18 cellular contexts compared by ENCODE assay signal in the genomic region with DNA sequence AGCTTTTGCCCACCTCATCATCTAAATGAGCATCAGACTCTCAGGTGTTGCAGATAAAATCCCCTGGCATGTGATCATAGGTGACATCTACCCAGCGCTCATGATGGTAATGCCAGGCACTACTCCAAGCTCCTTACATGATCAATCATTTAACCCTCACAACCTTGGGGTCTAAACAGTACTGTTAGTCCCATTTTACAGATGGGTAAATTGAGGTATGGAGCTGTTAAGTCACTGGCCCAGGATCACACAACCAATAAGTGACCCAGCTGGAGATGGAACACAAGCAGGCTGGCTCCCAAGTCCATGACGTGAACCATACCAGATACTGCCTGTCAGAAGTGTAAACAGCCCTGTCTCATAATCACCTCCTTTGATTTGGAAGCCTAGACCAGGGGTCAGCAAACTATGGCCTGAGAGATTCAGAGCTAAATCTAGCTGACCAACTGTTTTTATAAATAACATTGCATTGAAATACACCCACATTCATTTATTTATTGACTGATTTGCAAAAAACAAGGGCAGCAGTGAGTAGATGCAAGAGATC.
DNase-seq lines count a peak whose midpoint lies in the region; ATAC-seq, FAIRE-seq and TF ChIP-seq lines count a peak whose summit lies in the region.
"Had no signal": no experiment of that assay in that cellular context is flagged by ENCODE, and none has a peak within 500 bp of the region (broad histone marks: within the 10 kb centered on the region; RNA-seq: fewer than 3 reads in every experiment).

No MANE protein-coding gene starts in this region.

- no peak for TF ChIP-seq CTCF in IMR-90 (conservative IDR thresholded peaks at IDR 0.05; ENCODE audit: low read depth, low read length)
- TF ChIP-seq CTCF in astrocyte (IDR thresholded peaks at IDR 0.05; ENCODE audit: insufficient read depth, low read depth, low read length): no peak
- TF ChIP-seq CTCF in keratinocyte (optimal IDR thresholded peaks at IDR 0.05 in 1 of 3, IDR thresholded peaks at IDR 0.05 in 1 of 3, conservative IDR thresholded peaks at IDR 0.05 in 1 of 3; ENCODE audit: extremely low read depth in 1 of 3, insufficient read depth in 2 of 3, low read length in 3 of 3): no peak
- no peak for TF ChIP-seq CTCF in upper lobe of left lung (IDR thresholded peaks at IDR 0.05)

- TF ChIP-seq POLR2A in IMR-90 (IDR thresholded peaks at IDR 0.05; ENCODE audit: low read depth, low read length) (no peak), upper lobe of left lung (IDR thresholded peaks at IDR 0.05) (no peak)

- H4K91ac ChIP-seq in IMR-90 (ENCODE audit: insufficient read depth, low read depth, low read length): no peak overlapping the region; the same call in 1 of the 2 replicates

- H2BK15ac ChIP-seq in IMR-90 (ENCODE audit: low read depth, low read length): peak overlapping the region; percentile 42; the same call in 2 of the 3 replicates

- no peaks in the 10 kb centered on the region for H3K79me2 ChIP-seq in astrocyte (ENCODE audit: insufficient read depth, low read length)
- no peaks in the 10 kb centered on the region for H3K79me2 ChIP-seq in keratinocyte (ENCODE audit: control insufficient read depth, insufficient read depth, low read length)

- no peaks in the 10 kb centered on the region for H4K20me1 ChIP-seq in IMR-90 (ENCODE audit: insufficient read depth, low read length)
- no peaks in the 10 kb centered on the region for H4K20me1 ChIP-seq in astrocyte (ENCODE audit: insufficient read depth, low read length)
- H4K20me1 ChIP-seq in keratinocyte (ENCODE audit: control insufficient read depth, extremely low read depth, insufficient read depth, low read length): no peaks in the 10 kb centered on the region

- no peak for TF ChIP-seq RAD21 in IMR-90 (IDR thresholded peaks at IDR 0.05; ENCODE audit: low read length)

- peak overlapping the region; percentile 59; the same call in 1 of the 2 replicates for H2BK20ac ChIP-seq in IMR-90 (ENCODE audit: low read depth, low read length)

- H3K14ac ChIP-seq in IMR-90 (replicated peaks; ENCODE audit: low read depth, low read length): no peak overlapping the region

- no peak overlapping the region for H3K23ac ChIP-seq in IMR-90 (ENCODE audit: low read depth, low read length)

- H4K8ac ChIP-seq in IMR-90 (ENCODE audit: low read depth in 2 of 2, low read length in 2 of 2): 0 out of 4 replicates have a peak overlapping the region, but pooled peaks of 1 of the 2 experiments have one; percentile 29

- FAIRE-seq in astrocyte (lab: Jason Lieb, UNC): no peak
- peak; percentile 26 for FAIRE-seq in keratinocyte (lab: Jason Lieb, UNC)
- FAIRE-seq: D721Med, H1 had no signal

- peak overlapping the region; percentile 34; the same call in 1 of the 2 replicates for H2AK5ac ChIP-seq in IMR-90 (ENCODE audit: low read depth, low read length)

- no peaks in the 10 kb centered on the region for H3K36me3 ChIP-seq in IMR-90 (ENCODE audit: control insufficient read depth, insufficient read depth, low read length)
- H3K36me3 ChIP-seq in astrocyte (ENCODE audit: insufficient read depth, low read length): no peaks in the 10 kb centered on the region
- H3K36me3 ChIP-seq in keratinocyte (ENCODE audit: control insufficient read depth in 2 of 2, extremely low read depth in 1 of 2, insufficient read depth in 2 of 2, low read length in 2 of 2): no peaks in the 10 kb centered on the region
- H3K36me3 ChIP-seq in upper lobe of left lung: no peaks in the 10 kb centered on the region
- H3K36me3 ChIP-seq: BE2C had no signal

- H4K5ac ChIP-seq in IMR-90 (ENCODE audit: low read depth, low read length): no peak overlapping the region

- intact Hi-C loops in IMR-90 (cut with micrococcal nuclease): no loop called here

- dilution Hi-C loops in IMR-90 (cut with HindIII; ENCODE audit: low sequenced_read_pairs, unreplicated experiment) (no loop called here), keratinocyte (cut with MboI; ENCODE audit: extremely low pct_ligation_motif_present, low sequenced_read_pairs) (no loop called here)

- H3K27me3 ChIP-seq in IMR-90 (ENCODE audit: control insufficient read depth, insufficient read depth, low read length) (no peaks in the 10 kb centered on the region), astrocyte (ENCODE audit: insufficient read depth, low read length) (no peaks in the 10 kb centered on the region), keratinocyte (ENCODE audit: control insufficient read depth, extremely low read depth, insufficient read depth, low read length) (no peaks in the 10 kb centered on the region), upper lobe of left lung (no peaks in the 10 kb centered on the region)
- H3K27me3 ChIP-seq: BE2C had no signal

- H3K9ac ChIP-seq in IMR-90 (ENCODE audit: low read depth, low read length) (no peak overlapping the region), astrocyte (ENCODE audit: low read length) (no peak overlapping the region), keratinocyte (ENCODE audit: control insufficient read depth, extremely low read depth, insufficient read depth, low read length) (no peak overlapping the region)

- H3K79me1 ChIP-seq in IMR-90 (ENCODE audit: low read depth in 1 of 2, low read length in 2 of 2): no peaks in the 10 kb centered on the region

- in situ Hi-C loops in IMR-90 (cut with MboI; ENCODE audit: low sequenced_read_pairs): no loop called here

- H3K4me1 ChIP-seq in IMR-90 (ENCODE audit: control insufficient read depth, insufficient read depth, low read length): peaks cover 10% of the 10 kb centered on the region
- H3K4me1 ChIP-seq in astrocyte (ENCODE audit: insufficient read depth, low read length): peaks cover 37% of the 10 kb centered on the region
- H3K4me1 ChIP-seq in keratinocyte (ENCODE audit: control insufficient read depth, extremely low read depth, insufficient read depth, low read length): peaks cover 45% of the 10 kb centered on the region
- H3K4me1 ChIP-seq in upper lobe of left lung: peaks cover 0 to 4% (median 0%) of the 10 kb centered on the region in 4 donors
- H3K4me1 ChIP-seq: BE2C had no signal

- H3K4me1 Mint-ChIP-seq in astrocyte (ENCODE audit: low read depth, unreplicated experiment): peaks cover 36% of the 10 kb centered on the region
- H3K4me1 Mint-ChIP-seq in immature natural killer cell: peaks cover 2 to 7% of the 10 kb centered on the region in 2 donors

- H2BK120ac ChIP-seq in IMR-90 (ENCODE audit: low read depth, low read length): peak overlapping the region; percentile 59

- no peak for TF ChIP-seq EP300 in upper lobe of left lung (IDR thresholded peaks at IDR 0.05)

- H3K9me3 ChIP-seq in IMR-90 (ENCODE audit: control insufficient read depth, insufficient read depth, low read length) (no peaks in the 10 kb centered on the region), astrocyte (ENCODE audit: insufficient read depth, low read depth, low read length) (no peaks in the 10 kb centered on the region), keratinocyte (ENCODE audit: control insufficient read depth, low read depth, low read length) (no peaks in the 10 kb centered on the region), upper lobe of left lung (no peaks in the 10 kb centered on the region)
- H3K9me3 ChIP-seq: BE2C had no signal

- H3K4me2 ChIP-seq in IMR-90 (ENCODE audit: low read depth, low read length) (no peak overlapping the region), astrocyte (ENCODE audit: low read length) (no peak overlapping the region), keratinocyte (ENCODE audit: control insufficient read depth, extremely low read depth, insufficient read depth, low read depth, low read length) (no peak overlapping the region)

- CTCF ChIA-PET in IMR-90 (lab: Yijun Ruan, JAX): no interaction called here

- peak overlapping the region; percentile 39 for H3K4ac ChIP-seq in IMR-90 (ENCODE audit: low read depth, low read length)

- H3K36me3 Mint-ChIP-seq in astrocyte (ENCODE audit: low read depth, unreplicated experiment) (no peaks in the 10 kb centered on the region), immature natural killer cell (no peaks in the 10 kb centered on the region)
- H3K36me3 Mint-ChIP-seq: CD4-positive, CD25-positive, alpha-beta regulatory T cell; CD8-positive, alpha-beta memory T cell had no signal

- H3K9me1 ChIP-seq in IMR-90 (ENCODE audit: insufficient read depth, low read length): peaks cover 35% of the 10 kb centered on the region
- no peaks in the 10 kb centered on the region for H3K9me1 ChIP-seq in keratinocyte (ENCODE audit: control insufficient read depth, extremely low read depth, insufficient read depth, low read length)

- no TSS peak for BruUV-seq in IMR-90 (replicated peaks; lab: Mats Ljungman, UMichigan)

- POLR2A ChIA-PET in IMR-90 (lab: Charles Lee; ENCODE audit: unreplicated experiment): no interaction called here

- H3K4me3 Mint-ChIP-seq in astrocyte (ENCODE audit: unreplicated experiment): no peak overlapping the region
- no peak overlapping the region for H3K4me3 Mint-ChIP-seq in immature natural killer cell
- H3K4me3 Mint-ChIP-seq: CD4-positive, CD25-positive, alpha-beta regulatory T cell; CD8-positive, alpha-beta memory T cell; H9 had no signal

- H2BK5ac ChIP-seq in IMR-90 (ENCODE audit: low read depth, low read length, poor library complexity, severe bottlenecking): no peak overlapping the region

- peak overlapping the region; percentile 96 for H3K27ac Mint-ChIP-seq in astrocyte (ENCODE audit: unreplicated experiment)
- no peak overlapping the region for H3K27ac Mint-ChIP-seq in immature natural killer cell
- H3K27ac Mint-ChIP-seq: CD8-positive, alpha-beta memory T cell; H9 had no signal

- H3K4me3 ChIP-seq in IMR-90 (ENCODE audit: insufficient read depth, low read depth, low read length): no peak overlapping the region
- no peak overlapping the region for H3K4me3 ChIP-seq in astrocyte (ENCODE audit: insufficient read depth, low read depth, low read length)
- H3K4me3 ChIP-seq in keratinocyte (ENCODE audit: control insufficient read depth in 2 of 3, extremely low read depth in 1 of 3, insufficient read depth in 2 of 3, low read depth in 1 of 3, low read length in 3 of 3): no peak overlapping the region
- H3K4me3 ChIP-seq in upper lobe of left lung: no peak overlapping the region

- ATAC-seq in IMR-90 (ENCODE audit: low read depth): no peak
- ATAC-seq in upper lobe of left lung (ENCODE audit: low FRiP score in 2 of 2): no peak

- DNase-seq in IMR-90 (no peak), astrocyte (ENCODE audit: low read depth) (no peak), keratinocyte (ENCODE audit: low read depth, low spot score) (no peak), immature natural killer cell (no peak), upper lobe of left lung (no peak)
- DNase-seq in activated naive CD4-positive, alpha-beta T cell (lab: John Stamatoyannopoulos, UW): no peak
- DNase-seq in activated CD4-positive, alpha-beta T cell treated with anti-CD3 and anti-CD28 coated beads for 1 hour: no peak
- DNase-seq: BE2C; C1 segment of cervical spinal cord; CD4-positive, CD25-positive, alpha-beta regulatory T cell; CD8-positive, alpha-beta memory T cell; COR-L47; DMS153; DMS79; GF-D8; H9 had no signal

- no CpG with 5 or more reads among the region's 2 CpGs for WGBS in IMR-90 (ENCODE audit: extremely low coverage in 2 of 2, insufficient read length in 1 of 2), 2 experiments
- 97 to 100% methylated on average over 2 of the region's 2 CpGs for WGBS in upper lobe of left lung, 2 donors

- H3K27ac ChIP-seq in IMR-90 (ENCODE audit: insufficient read depth, low read length): no peak overlapping the region
- H3K27ac ChIP-seq in astrocyte (ENCODE audit: low read depth, low read length): no peak overlapping the region
- H3K27ac ChIP-seq in keratinocyte (ENCODE audit: control insufficient read depth, insufficient read depth, low read length): no peak overlapping the region
- H3K27ac ChIP-seq in upper lobe of left lung: no peak overlapping the region

- no peak overlapping the region for H3K56ac ChIP-seq in IMR-90 (ENCODE audit: extremely low read depth, insufficient read depth, low read length)

- H3K9me3 Mint-ChIP-seq in astrocyte (ENCODE audit: unreplicated experiment) (no peaks in the 10 kb centered on the region), immature natural killer cell (no peaks in the 10 kb centered on the region)
- H3K9me3 Mint-ChIP-seq: CD4-positive, CD25-positive, alpha-beta regulatory T cell; CD8-positive, alpha-beta memory T cell; H9 had no signal

- no peaks in the 10 kb centered on the region for H3K27me3 Mint-ChIP-seq in astrocyte (ENCODE audit: low read depth, unreplicated experiment)
- H3K27me3 Mint-ChIP-seq in immature natural killer cell (ENCODE audit: low read depth in 3 of 3): peaks cover 0 to 3% (median 2%) of the 10 kb centered on the region in 3 donors
- H3K27me3 Mint-ChIP-seq: CD4-positive, CD25-positive, alpha-beta regulatory T cell had no signal

- H3K18ac ChIP-seq in IMR-90 (ENCODE audit: low read depth, low read length): no peak overlapping the region

- H2AFZ ChIP-seq in IMR-90 (replicated peaks; ENCODE audit: low read length, poor library complexity) (no peak overlapping the region), astrocyte (ENCODE audit: low read depth, low read length) (no peak overlapping the region), keratinocyte (ENCODE audit: control insufficient read depth, low read length) (no peak overlapping the region)

- H2AK9ac ChIP-seq in IMR-90 (replicated peaks; ENCODE audit: low read depth, low read length, poor library complexity): no peak overlapping the region
